ENCODE assay signal across 17 cellular contexts in genomic region chr15:29008846-29009245, GRCh38.
"Had no signal": no experiment of that assay in that cellular context is flagged by ENCODE, and none has a peak within 500 bp of the region (broad histone marks: within the 10 kb centered on the region; RNA-seq: fewer than 3 reads in every experiment).

No MANE protein-coding gene starts in this region.

- ATAC-seq: sciatic nerve, WTC11 had no signal

- FAIRE-seq: endometrium, kidney, TTC549 had no signal

- H3K4me3 ChIP-seq: breast epithelium, dorsolateral prefrontal cortex, hepatocyte, left ventricle myocardium inferior, thoracic aorta had no signal

- H3K9me3 ChIP-seq: breast epithelium, left ventricle myocardium inferior, thoracic aorta had no signal

- H3K36me3 Mint-ChIP-seq: memory B cell had no signal

- H3K4me3 Mint-ChIP-seq: activated CD4-positive, alpha-beta T cell treated with anti-CD3 and anti-CD28 coated beads, Interleukin-2, amount 10 ng/mL, durations not matched to agents 7 days and 5 days; activated T-helper 1 cell treated with anti-CD3 and anti-CD28 coated beads, Interleukin-12 subunit alpha, Interleukin-12 subunit beta, Interleukin-2, Interleukin-4 antibody, amounts not matched to agents 30 ng/mL and 10 ng/mL and 1 ng/mL, durations not matched to agents 14 hours and 24 hours and 36 hours; memory B cell; WTC11 had no signal

- H3K4me1 Mint-ChIP-seq: memory B cell, WTC11 had no signal

- H3K27ac Mint-ChIP-seq: activated CD4-positive, alpha-beta T cell treated with anti-CD3 and anti-CD28 coated beads, Interleukin-2, amount 10 ng/mL, durations not matched to agents 7 days and 5 days; activated T-helper 1 cell treated with anti-CD3 and anti-CD28 coated beads, Interleukin-12 subunit alpha, Interleukin-12 subunit beta, Interleukin-2, Interleukin-4 antibody, amounts not matched to agents 30 ng/mL and 10 ng/mL and 1 ng/mL, durations not matched to agents 14 hours and 24 hours and 36 hours; memory B cell; WTC11 had no signal

- H3K27ac ChIP-seq: breast epithelium, hepatocyte, left ventricle myocardium inferior, thoracic aorta had no signal

- DNase-seq: activated CD4-positive, alpha-beta T cell treated with anti-CD3 and anti-CD28 coated beads, Interleukin-2, amount 10 ng/mL, durations not matched to agents 7 days and 5 days; activated naive CD4-positive, alpha-beta T cell treated with Interleukin-2 at 50 U/mL for 16 hours; anterior cingulate cortex; cerebellar nuclear complex; dorsolateral prefrontal cortex; kidney; left ventricle myocardium inferior; SW 1271 had no signal

- H3K4me1 ChIP-seq: breast epithelium, left ventricle myocardium inferior had no signal

- H2AFZ ChIP-seq: hepatocyte had no signal

- H3K27me3 Mint-ChIP-seq: activated CD4-positive, alpha-beta T cell treated with anti-CD3 and anti-CD28 coated beads, Interleukin-2, amount 10 ng/mL, durations not matched to agents 7 days and 5 days; memory B cell had no signal

- H3K36me3 ChIP-seq: breast epithelium, left ventricle myocardium inferior, thoracic aorta had no signal

- H3K4me2 ChIP-seq: hepatocyte had no signal

- H3K27me3 ChIP-seq: breast epithelium, dorsolateral prefrontal cortex, hepatocyte had no signal
